ENCODE assay signal across 9 cellular contexts in genomic region chr2:23199115-23199918, GRCh38.
DNase-seq lines count a peak whose midpoint lies in the region; ATAC-seq and TF ChIP-seq lines count a peak whose summit lies in the region.
"Had no signal": no experiment of that assay in that cellular context is flagged by ENCODE, and none has a peak within 500 bp of the region (broad histone marks: within the 10 kb centered on the region; RNA-seq: fewer than 3 reads in every experiment).

No MANE protein-coding gene starts in this region.

- TF ChIP-seq CTCF in HL-60 (IDR thresholded peaks at IDR 0.05; ENCODE audit: insufficient read depth, low read length) (peak; percentile 25), mucosa of descending colon (IDR thresholded peaks at IDR 0.05) (peak; percentile 11), gastrocnemius medialis (IDR thresholded peaks at IDR 0.05 in 4 of 5, conservative IDR thresholded peaks at IDR 0.05 in 1 of 5) (peak in 1 of 5 experiments; percentile 23)

- no peaks in the 10 kb centered on the region for H3K4me1 Mint-ChIP-seq in stimulated activated memory B cell treated with anti-CD40 and anti-IgM and Interleukin-4, amounts not matched to agents 10 μg/mL and 1 μg/mL and 100 μg/mL, for 72 hours

- no peaks in the 10 kb centered on the region for H3K36me3 Mint-ChIP-seq in stimulated activated memory B cell treated with anti-CD40 and anti-IgM and Interleukin-4, amounts not matched to agents 10 μg/mL and 1 μg/mL and 100 μg/mL, for 72 hours

- DNase-seq in NCI-H510A treated with DMSO at 0.1 percent for 48 hours (lab: John Stamatoyannopoulos, UW) (peak; percentile 3), NCI-H510A (lab: John Stamatoyannopoulos, UW) (no peak), HL-60 (ENCODE audit: low read depth in 1 of 2, low spot score in 1 of 2) (no peak), mucosa of descending colon (peak in 1 of 3 donors; percentile 19), pons (ENCODE audit: low spot score) (no peak), gastrocnemius medialis (no peak)
- peak; percentile 10 for DNase-seq in activated CD4-positive, alpha-beta T cell treated with anti-CD3 and anti-CD28 coated beads, Interleukin-2, amount 50 U/mL, for 48 hours

- peaks cover 20% of the 10 kb centered on the region for H3K9me3 Mint-ChIP-seq in stimulated activated memory B cell treated with anti-CD40 and anti-IgM and Interleukin-4, amounts not matched to agents 10 μg/mL and 1 μg/mL and 100 μg/mL, for 72 hours

- no peak for TF ChIP-seq POLR2A in gastrocnemius medialis (IDR thresholded peaks at IDR 0.05)

- H3K36me3 ChIP-seq in mucosa of descending colon (ENCODE audit: low read depth): no peaks in the 10 kb centered on the region
- H3K36me3 ChIP-seq in gastrocnemius medialis: no peaks in the 10 kb centered on the region

- no peak overlapping the region for H3K27ac Mint-ChIP-seq in stimulated activated memory B cell treated with anti-CD40 and anti-IgM and Interleukin-4, amounts not matched to agents 10 μg/mL and 1 μg/mL and 100 μg/mL, for 72 hours

- ATAC-seq in mucosa of descending colon (no peak), gastrocnemius medialis (no peak)
- ATAC-seq in stimulated activated memory B cell treated with anti-CD40 and anti-IgM and Interleukin-4, amounts not matched to agents 10 μg/mL and 1 μg/mL and 100 μg/mL, for 72 hours: no peak

- H3K27me3 ChIP-seq in HL-60 (ENCODE audit: insufficient read depth, poor library complexity, severe bottlenecking): peaks cover 2% of the 10 kb centered on the region
- no peaks in the 10 kb centered on the region for H3K27me3 ChIP-seq in gastrocnemius medialis

- H3K9me3 ChIP-seq in mucosa of descending colon (no peaks in the 10 kb centered on the region), gastrocnemius medialis (no peaks in the 10 kb centered on the region)

- in situ Hi-C loops in gastrocnemius medialis (cut with MboI; ENCODE audit: low sequenced_read_pairs in 4 of 4): no loop called here

- no peak overlapping the region for H3K4me3 Mint-ChIP-seq in stimulated activated memory B cell treated with anti-CD40 and anti-IgM and Interleukin-4, amounts not matched to agents 10 μg/mL and 1 μg/mL and 100 μg/mL, for 72 hours

- H3K4me3 ChIP-seq in HL-60 (replicated peaks; ENCODE audit: insufficient read depth, low read length) (no peak overlapping the region), mucosa of descending colon (no peak overlapping the region), gastrocnemius medialis (no peak overlapping the region)
- H3K4me3 ChIP-seq: skin epidermis had no signal

- H3K4me1 ChIP-seq in mucosa of descending colon (ENCODE audit: low read depth) (no peaks in the 10 kb centered on the region), gastrocnemius medialis (no peaks in the 10 kb centered on the region)

- intact Hi-C loops in mucosa of descending colon (cut with DNase I, micrococcal nuclease): no loop called here
- intact Hi-C loops in gastrocnemius medialis (cut with DNase I; ENCODE audit: low total_unique reads): no loop called here

- H3K27me3 Mint-ChIP-seq in stimulated activated memory B cell treated with anti-CD40 and anti-IgM and Interleukin-4, amounts not matched to agents 10 μg/mL and 1 μg/mL and 100 μg/mL, for 72 hours: peaks cover 10% of the 10 kb centered on the region

- H3K27ac ChIP-seq in HL-60 (replicated peaks) (no peak overlapping the region), gastrocnemius medialis (no peak overlapping the region)
- H3K27ac ChIP-seq: skin epidermis had no signal

Comparison
In these comparisons a context has a peak if more than half of its experiments do, and no peak if none do; other contexts are left out.
1. DNase-seq: peak in NCI-H510A treated with DMSO at 0.1 percent for 48 hours (single experiment) and activated CD4-positive, alpha-beta T cell treated with anti-CD3 and anti-CD28 coated beads, Interleukin-2, amount 50 U/mL, for 48 hours (2 of 2); none in NCI-H510A (single experiment), HL-60 (0 of 2), pons (single experiment) and gastrocnemius medialis (0 of 2).